9 cellular contexts compared by ENCODE assay signal in the genomic region with DNA sequence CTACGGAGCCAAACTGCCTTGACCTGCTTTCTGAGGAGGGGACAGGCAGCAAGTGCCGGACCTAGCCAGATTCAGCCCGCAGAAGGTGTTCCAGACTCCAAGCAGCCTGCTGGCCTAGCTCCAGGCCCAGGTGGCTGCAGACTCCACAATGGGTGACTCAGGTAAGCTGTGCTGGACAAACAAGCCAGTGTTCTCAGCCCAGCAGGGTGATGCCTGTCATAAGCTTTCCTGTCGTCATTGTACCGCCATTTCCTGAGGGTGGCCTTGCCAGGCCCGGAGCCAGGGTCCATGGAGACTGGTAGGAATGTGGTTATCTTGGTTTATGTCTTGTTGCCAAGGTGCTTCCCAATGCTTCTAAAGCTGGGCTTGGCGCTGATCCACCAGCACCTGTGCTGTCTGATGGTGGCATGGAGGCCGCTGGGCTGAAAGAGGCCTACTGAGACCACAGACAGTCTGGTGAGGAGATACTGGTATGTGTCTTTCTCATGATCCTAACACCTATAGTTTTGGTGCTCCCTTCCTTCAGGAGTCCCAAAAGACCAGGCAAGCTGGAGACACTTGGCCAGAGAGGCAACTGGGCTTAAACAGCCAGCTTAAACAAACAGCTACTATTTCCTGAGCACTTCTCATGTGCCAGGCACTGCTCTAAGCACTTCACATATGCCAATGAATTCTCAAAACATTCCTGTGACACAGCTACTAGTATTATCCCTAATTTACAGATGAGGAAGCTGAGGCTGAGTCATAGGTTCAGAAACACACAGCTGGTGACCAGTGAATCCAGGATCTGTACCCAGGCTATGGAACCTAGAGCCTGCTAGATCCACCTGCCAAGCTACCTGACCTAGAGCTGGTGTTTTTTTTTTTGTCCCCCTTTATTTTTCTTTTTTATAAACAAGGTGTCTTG. TPM values are rescaled to one million over a fixed set of nuclear protein-coding genes. Genes with fewer than 3 reads are reported as not detected.
DNase-seq lines count a peak whose midpoint lies in the region; ATAC-seq and TF ChIP-seq lines count a peak whose summit lies in the region.
"Had no signal": no experiment of that assay in that cellular context is flagged by ENCODE, and none has a peak within 500 bp of the region (broad histone marks: within the 10 kb centered on the region; RNA-seq: fewer than 3 reads in every experiment).

No MANE protein-coding gene starts in this region.

- no peak for TF ChIP-seq EP300 in suprapubic skin (IDR thresholded peaks at IDR 0.05)

- ATAC-seq in GM19467 (IDR thresholded peaks at IDR 0.05; ENCODE audit: unreplicated experiment) = no peak
- ATAC-seq in GM21528 (IDR thresholded peaks at IDR 0.05; ENCODE audit: low FRiP score, unreplicated experiment) = no peak

- no peak overlapping the region for H3K4me3 ChIP-seq in suprapubic skin

- TF ChIP-seq CTCF in RWPE1 (conservative IDR thresholded peaks at IDR 0.05; ENCODE audit: low read depth) = no peak
- TF ChIP-seq CTCF in suprapubic skin (IDR thresholded peaks at IDR 0.05) = no peak

- H3K4me1 ChIP-seq in suprapubic skin = peaks cover 19% of the 10 kb centered on the region

- H3K9me3 ChIP-seq in suprapubic skin = no peaks in the 10 kb centered on the region

- H3K27ac ChIP-seq in RWPE1 = peak overlapping the region; percentile 89
- peak overlapping the region; percentile 59 for H3K27ac ChIP-seq in suprapubic skin

- peak in 2 of 3 experiments; percentile 13 to 59 for DNase-seq in NCI-H1417 (lab: John Stamatoyannopoulos, UW)
- no peak for DNase-seq in NCI-H1417 treated with DMSO at 0.1 percent for 48 hours (lab: John Stamatoyannopoulos, UW)
- DNase-seq in RWPE1 (ENCODE audit: low spot score) = peak; percentile 72
- DNase-seq in foreskin melanocyte = peak; percentile 31
- DNase-seq in suprapubic skin (ENCODE audit: low spot score in 2 of 2) = peak; percentile 74 to 80
- DNase-seq in NCI-H187 (lab: John Stamatoyannopoulos, UW) = no peak
- DNase-seq: NCI-H524 had no signal

- H3K27me3 ChIP-seq in suprapubic skin = no peaks in the 10 kb centered on the region

- CTCF ChIA-PET in RWPE1 (lab: Yijun Ruan, JAX) = interaction anchor here (0.5 to 1.7 kb wide), 6 partner anchors 25 to 327 kb away, joined by 3 to 7 read pairs (median 4); no protein-coding TSS in a partner anchor

- no peak for TF ChIP-seq POLR2A in suprapubic skin (IDR thresholded peaks at IDR 0.05)

- no peaks in the 10 kb centered on the region for H3K36me3 ChIP-seq in suprapubic skin

- POLR2A ChIA-PET in RWPE1 (lab: Yijun Ruan, JAX; ENCODE audit: low non-redundant PET) = interaction anchor here (0.6 to 1.0 kb wide), 3 partner anchors 40 to 60 kb away, joined by 3 to 4 read pairs (median 3); no protein-coding TSS in a partner anchor

- WGBS in suprapubic skin = 83% methylated on average over 6 of the region's 8 CpGs

RNA-seq across cellular contexts. Expression of a gene that starts 42.0 kb away (rescaled TPM):
- 1 to 10 TPM; 6.4 to 9.1 (median 7.5) TPM for total RNA-seq in suprapubic skin

RNA-seq across cellular contexts. Expression of a gene that starts 56.4 kb away (rescaled TPM):
- 10 to 100 TPM; 49.5 to 90.9 (median 57.1) TPM for total RNA-seq in suprapubic skin

Comparison
In these comparisons a context has a peak if more than half of its experiments do, and no peak if none do; other contexts are left out.
1. DNase-seq: peak in NCI-H1417 (2 of 3), RWPE1 (single experiment), foreskin melanocyte (single experiment) and suprapubic skin (2 of 2); none in NCI-H1417 treated with DMSO at 0.1 percent for 48 hours (single experiment) and NCI-H187 (0 of 2).